1 cellular context compared by ENCODE assay signal in genomic region chr13:28138756-28139470, GRCh38.
A peak's percentile ranks its signal among the peaks of the same experiment; 100 is the strongest.
TF ChIP-seq lines count a peak whose summit lies in the region.

No MANE protein-coding gene starts in this region.

TF ChIP-seq in K562, 482 proteins besides CTCF, POLR2A, EP300 and RAD21 (continued from another document):
- TF ChIP-seq ZHX1 (conservative IDR thresholded peaks at IDR 0.05; ENCODE audit: low read length) (no peak), GABPA (tag; conservative IDR thresholded peaks at IDR 0.05; ENCODE audit: low read depth) (peak; percentile 76), RBM39 (optimal IDR thresholded peaks at IDR 0.05; ENCODE audit: low read depth, low read length) (no peak), ZFX (CRISPR knock-in tag; IDR thresholded peaks at IDR 0.05) (peak; percentile 89), PHF20 (IDR thresholded peaks at IDR 0.05; ENCODE audit: partially characterized antibody) (no peak), ZBTB9 (CRISPR knock-in tag; IDR thresholded peaks at IDR 0.05) (0 out of 2 replicates have a peak, but pooled peaks have one; percentile 52), TCF3 (CRISPR knock-in tag; IDR thresholded peaks at IDR 0.05) (0 out of 2 replicates have a peak, but pooled peaks have one; percentile 15), CXXC5 (CRISPR knock-in tag; IDR thresholded peaks at IDR 0.05) (no peak), CLOCK (CRISPR knock-in tag; IDR thresholded peaks at IDR 0.05; ENCODE audit: borderline replicate concordance) (no peak), XRCC4 (IDR thresholded peaks at IDR 0.05; ENCODE audit: extremely low read depth, insufficient read depth, insufficient read length) (no peak), MNT (conservative IDR thresholded peaks at IDR 0.05) (peak; percentile 91 to 95), NR2C2 (CRISPR knock-in tag; IDR thresholded peaks at IDR 0.05) (no peak), NR2C2 (tag; IDR thresholded peaks at IDR 0.05) (peak; percentile 25; the same call in 1 of the 2 replicates), POLR2H (tag; IDR thresholded peaks at IDR 0.05; ENCODE audit: low read depth) (peak; percentile 13; the same call in 1 of the 2 replicates), HDAC1 (IDR thresholded peaks at IDR 0.05) (peak; percentile 24 to 97; a peak in 1 of 4 replicates), PRPF4 (IDR thresholded peaks at IDR 0.05; ENCODE audit: insufficient read depth, low read depth, low read length, poor library complexity, severe bottlenecking) (peak; percentile 76), ZKSCAN3 (CRISPR knock-in tag; IDR thresholded peaks at IDR 0.05) (no peak), ZNF740 (CRISPR knock-in tag; IDR thresholded peaks at IDR 0.05) (peak; percentile 93), ZNF740 (tag; IDR thresholded peaks at IDR 0.05) (peak in 1 of 2 experiments; percentile 87; a peak in 2 of 4 replicates), BRD4 (IDR thresholded peaks at IDR 0.05) (peak; percentile 75), GATAD2A (IDR thresholded peaks at IDR 0.05) (peak; percentile 66; the same call in 1 of the 2 replicates), RERE (CRISPR knock-in tag; IDR thresholded peaks at IDR 0.05; ENCODE audit: borderline replicate concordance) (no peak)
